Comparison of ENCODE assay signal across 23 cellular contexts in the genomic region with DNA sequence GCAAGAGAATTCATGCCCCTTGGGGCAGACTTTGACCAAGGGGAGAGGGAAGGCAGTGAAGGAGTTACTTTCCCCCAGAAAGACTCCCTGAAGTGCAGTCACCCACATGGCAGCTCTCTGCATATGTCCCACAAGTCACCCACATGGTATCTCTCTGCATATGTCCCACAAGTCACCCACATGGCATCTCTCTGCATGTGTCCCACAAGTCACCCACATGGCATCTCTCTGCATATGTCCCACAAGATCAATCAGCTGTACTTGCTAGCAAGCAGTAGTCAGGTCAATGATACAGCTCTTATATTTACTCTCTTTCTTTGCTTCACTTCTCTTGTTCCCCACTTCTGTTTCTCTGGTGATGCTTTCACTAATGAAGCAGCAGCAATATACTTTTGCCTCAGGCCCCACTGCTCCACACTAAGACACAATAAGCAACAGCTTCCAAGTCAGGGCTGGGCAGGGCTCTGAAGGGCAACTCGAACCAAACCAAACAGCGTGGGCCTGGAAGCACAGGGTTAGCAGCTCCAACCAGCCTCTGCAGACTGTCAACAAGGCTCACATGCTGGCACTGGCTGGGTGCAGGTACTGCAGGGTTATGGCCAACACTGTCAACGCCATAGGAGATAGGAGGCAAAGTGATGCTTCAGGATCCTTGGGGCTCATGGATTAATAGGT. TPM values are rescaled to one million over a fixed set of nuclear protein-coding genes. Genes with fewer than 3 reads are reported as not detected.
DNase-seq lines count a peak whose midpoint lies in the region; ATAC-seq, FAIRE-seq and TF ChIP-seq lines count a peak whose summit lies in the region.
"Had no signal": no experiment of that assay in that cellular context is flagged by ENCODE, and none has a peak within 500 bp of the region (broad histone marks: within the 10 kb centered on the region; RNA-seq: fewer than 3 reads in every experiment).

No MANE protein-coding gene starts in this region.

- 88 to 94% (median 93%) methylated on average over 3 of the region's 3 CpGs for whole genome bisulfite sequencing in small intestine, 3 donors

- no peaks in the 10 kb centered on the region for H3K36me3 ChIP-seq in right atrium auricular region
- H3K36me3 ChIP-seq in small intestine (ENCODE audit: control insufficient read depth in 2 of 2, insufficient read depth in 2 of 2, low read length in 2 of 2): no peaks in the 10 kb centered on the region
- H3K36me3 ChIP-seq: tibial artery had no signal

- no peak for ATAC-seq in HG03520 (IDR thresholded peaks at IDR 0.05; ENCODE audit: unreplicated experiment)
- ATAC-seq: A549, foreskin keratinocyte, left colon, PC-3 had no signal

- peak overlapping the region; percentile 5 for H3K4me3 Mint-ChIP-seq in activated CD4-positive, alpha-beta T cell treated with anti-CD3 and anti-CD28 coated beads, Interleukin-2, amount 10 ng/mL, durations not matched to agents 24 days and 14 days
- H3K4me3 Mint-ChIP-seq in activated T-helper 1 cell treated with anti-CD3 and anti-CD28 coated beads, Interleukin-12 subunit alpha, Interleukin-12 subunit beta, Interleukin-2, Interleukin-4 antibody, amounts not matched to agents 30 ng/mL and 10 ng/mL and 1 ng/mL, durations not matched to agents 14 hours and 24 hours and 36 hours: peak overlapping the region; percentile 4

- H3K4me1 Mint-ChIP-seq in activated CD4-positive, alpha-beta T cell treated with anti-CD3 and anti-CD28 coated beads, Interleukin-2, amount 10 ng/mL, durations not matched to agents 24 days and 14 days: peaks cover 84% of the 10 kb centered on the region
- H3K4me1 Mint-ChIP-seq in activated T-helper 1 cell treated with anti-CD3 and anti-CD28 coated beads, Interleukin-12 subunit alpha, Interleukin-12 subunit beta, Interleukin-2, Interleukin-4 antibody, amounts not matched to agents 30 ng/mL and 10 ng/mL and 1 ng/mL, durations not matched to agents 14 hours and 24 hours and 36 hours (ENCODE audit: low read depth): peaks cover 89% of the 10 kb centered on the region

- no peak for TF ChIP-seq CTCF in right atrium auricular region (IDR thresholded peaks at IDR 0.05)

- no peak for TF ChIP-seq POLR2A in GM12891 (IDR thresholded peaks at IDR 0.05; ENCODE audit: low read depth, low read length)

- H3K4me1 ChIP-seq in right atrium auricular region (peaks cover 0 to 56% of the 10 kb centered on the region in 2 donors), small intestine (ENCODE audit: control insufficient read depth in 2 of 2, insufficient read depth in 1 of 2, low read depth in 1 of 2, low read length in 1 of 2) (peaks cover 0 to 15% of the 10 kb centered on the region in 2 donors)
- H3K4me1 ChIP-seq: parathyroid adenoma had no signal

- no peak for FAIRE-seq in small intestine (lab: Jason Lieb, UNC)
- no peak for FAIRE-seq in GM12891 (lab: Jason Lieb, UNC)
- FAIRE-seq: A549, colon, endothelial cell of umbilical vein, H1 had no signal

- H3K27me3 Mint-ChIP-seq in activated CD4-positive, alpha-beta T cell treated with anti-CD3 and anti-CD28 coated beads, Interleukin-2, amount 10 ng/mL, durations not matched to agents 24 days and 14 days: no peaks in the 10 kb centered on the region
- no peaks in the 10 kb centered on the region for H3K27me3 Mint-ChIP-seq in activated T-helper 1 cell treated with anti-CD3 and anti-CD28 coated beads, Interleukin-12 subunit alpha, Interleukin-12 subunit beta, Interleukin-2, Interleukin-4 antibody, amounts not matched to agents 30 ng/mL and 10 ng/mL and 1 ng/mL, durations not matched to agents 14 hours and 24 hours and 36 hours (ENCODE audit: insufficient read depth)

- H3K27me3 ChIP-seq in right atrium auricular region (no peaks in the 10 kb centered on the region), small intestine (ENCODE audit: control insufficient read depth in 2 of 2, insufficient read depth in 2 of 2, low read length in 2 of 2) (no peaks in the 10 kb centered on the region)
- H3K27me3 ChIP-seq: foreskin keratinocyte, tibial artery had no signal

- intact Hi-C loops in activated CD4-positive, alpha-beta T cell treated with anti-CD3 and anti-CD28 coated beads, Interleukin-2, amount 10 ng/mL, durations not matched to agents 24 days and 14 days (cut with micrococcal nuclease): loop anchor here (2.0 to 10.0 kb wide), 4 partner anchors 485 to 1073 kb away; no protein-coding TSS in a partner anchor
- intact Hi-C loops in activated T-helper 1 cell treated with anti-CD3 and anti-CD28 coated beads, Interleukin-12 subunit alpha, Interleukin-12 subunit beta, Interleukin-2, Interleukin-4 antibody, amounts not matched to agents 30 ng/mL and 10 ng/mL and 1 ng/mL, durations not matched to agents 14 hours and 24 hours and 36 hours (cut with micrococcal nuclease): loop anchor here (5.0 kb wide), 3 partner anchors 155 to 1070 kb away; partner anchors contain the start of gene FSIP1

- peaks cover 25% of the 10 kb centered on the region for H3K36me3 Mint-ChIP-seq in activated CD4-positive, alpha-beta T cell treated with anti-CD3 and anti-CD28 coated beads, Interleukin-2, amount 10 ng/mL, durations not matched to agents 24 days and 14 days (ENCODE audit: low read depth)
- H3K36me3 Mint-ChIP-seq in activated T-helper 1 cell treated with anti-CD3 and anti-CD28 coated beads, Interleukin-12 subunit alpha, Interleukin-12 subunit beta, Interleukin-2, Interleukin-4 antibody, amounts not matched to agents 30 ng/mL and 10 ng/mL and 1 ng/mL, durations not matched to agents 14 hours and 24 hours and 36 hours (ENCODE audit: low read depth): peaks cover 28% of the 10 kb centered on the region

- peak overlapping the region; percentile 35 for H3K27ac Mint-ChIP-seq in activated CD4-positive, alpha-beta T cell treated with anti-CD3 and anti-CD28 coated beads, Interleukin-2, amount 10 ng/mL, durations not matched to agents 24 days and 14 days
- H3K27ac Mint-ChIP-seq in activated T-helper 1 cell treated with anti-CD3 and anti-CD28 coated beads, Interleukin-12 subunit alpha, Interleukin-12 subunit beta, Interleukin-2, Interleukin-4 antibody, amounts not matched to agents 30 ng/mL and 10 ng/mL and 1 ng/mL, durations not matched to agents 14 hours and 24 hours and 36 hours: peak overlapping the region; percentile 73

- DNase-seq in activated CD4-positive, alpha-beta T cell treated with anti-CD3 and anti-CD28 coated beads, Interleukin-2, amount 10 ng/mL, durations not matched to agents 24 days and 14 days: no peak
- no peak for DNase-seq in activated CD4-positive, alpha-beta T cell treated with anti-CD3 and anti-CD28 coated beads for 1 hour
- no peak for DNase-seq in activated T-helper 1 cell treated with anti-CD3 and anti-CD28 coated beads, Interleukin-12 subunit alpha, Interleukin-12 subunit beta, Interleukin-2, Interleukin-4 antibody, amounts not matched to agents 30 ng/mL and 10 ng/mL and 1 ng/mL, durations not matched to agents 14 hours and 24 hours and 36 hours (ENCODE audit: low spot score)
- DNase-seq in right atrium auricular region (ENCODE audit: low spot score): no peak
- no peak for DNase-seq in small intestine
- DNase-seq in GM12891 (ENCODE audit: insufficient read length, low spot score): no peak
- DNase-seq in superior temporal gyrus (ENCODE audit: extremely low spot score): no peak
- DNase-seq: activated CD4-positive, alpha-beta T cell treated with anti-CD3 and anti-CD28 coated beads for 48 hours; C1 segment of cervical spinal cord; foreskin keratinocyte; KG1; left colon; NCI-H1092; PC-3; tibial artery had no signal

- H3K9me3 Mint-ChIP-seq in activated CD4-positive, alpha-beta T cell treated with anti-CD3 and anti-CD28 coated beads, Interleukin-2, amount 10 ng/mL, durations not matched to agents 24 days and 14 days: peaks cover 16% of the 10 kb centered on the region
- peaks cover 11% of the 10 kb centered on the region for H3K9me3 Mint-ChIP-seq in activated T-helper 1 cell treated with anti-CD3 and anti-CD28 coated beads, Interleukin-12 subunit alpha, Interleukin-12 subunit beta, Interleukin-2, Interleukin-4 antibody, amounts not matched to agents 30 ng/mL and 10 ng/mL and 1 ng/mL, durations not matched to agents 14 hours and 24 hours and 36 hours

- H3K4me3 ChIP-seq in right atrium auricular region (no peak overlapping the region), small intestine (ENCODE audit: low read depth in 1 of 2, low read length in 2 of 2) (no peak overlapping the region)
- H3K4me3 ChIP-seq: A549, smooth muscle cell, tibial artery had no signal

- H3K27ac ChIP-seq in right atrium auricular region (peak overlapping the region; percentile 57 to 89), small intestine (ENCODE audit: low read depth in 1 of 2, low read length in 1 of 2) (peak overlapping the region; percentile 54 to 72)
- H3K27ac ChIP-seq: A549, foreskin keratinocyte, HL-60, parathyroid adenoma had no signal

- no peaks in the 10 kb centered on the region for H3K9me3 ChIP-seq in right atrium auricular region
- no peaks in the 10 kb centered on the region for H3K9me3 ChIP-seq in small intestine (ENCODE audit: control insufficient read depth, low read depth)
- H3K9me3 ChIP-seq: A549, tibial artery had no signal

TF ChIP-seq in GM12891, 5 proteins besides CTCF, POLR2A, EP300 and RAD21:
- no peak for TF ChIP-seq TAF1 (IDR thresholded peaks at IDR 0.05; ENCODE audit: low read depth, low read length)
- no peak for TF ChIP-seq POLR2AphosphoS5 (IDR thresholded peaks at IDR 0.05; ENCODE audit: low read depth, low read length)
- no peak for TF ChIP-seq PAX5 (IDR thresholded peaks at IDR 0.05; ENCODE audit: insufficient read depth, low read length, severe bottlenecking)
- no peak for TF ChIP-seq SPI1 (IDR thresholded peaks at IDR 0.05; ENCODE audit: low read depth, low read length)
- no peak for TF ChIP-seq POU2F2 (IDR thresholded peaks at IDR 0.05; ENCODE audit: low read depth, low read length)

RNA-seq across cellular contexts. Expression of gene THBS1, which starts 46.7 kb away (rescaled TPM):
- total RNA-seq in activated CD4-positive, alpha-beta T cell treated with anti-CD3 and anti-CD28 coated beads, Interleukin-2, amount 10 ng/mL, durations not matched to agents 24 days and 14 days: 1.9 and 2.8 TPM in 2 replicates
- total RNA-seq in activated T-helper 1 cell treated with anti-CD3 and anti-CD28 coated beads, Interleukin-12 subunit alpha, Interleukin-12 subunit beta, Interleukin-2, Interleukin-4 antibody, amounts not matched to agents 30 ng/mL and 10 ng/mL and 1 ng/mL, durations not matched to agents 14 hours and 24 hours and 36 hours: 2.3 and 3.2 TPM in 2 replicates
- total RNA-seq in right atrium auricular region: 100 to 1,000 TPM in 1 of 2 donors, 10 to 100 TPM in 1; 67.8 to 205 TPM
- 10 to 100 TPM in 1 of 3 donors, 1 to 10 TPM in 2; 2.0 to 69.8 (median 3.5) TPM for polyA plus RNA-seq in small intestine
- 0.24 TPM for polyA plus RNA-seq in GM12891 (2012; ENCODE audit: low read depth, missing spikeins)

Comparison
In these comparisons a context has a peak if more than half of its experiments do, and no peak if none do; other contexts are left out.
1. RNA of gene THBS1, which starts 46.7 kb away (total RNA-seq): 67.8 to 205 TPM in right atrium auricular region; 2.3 to 3.2 TPM in activated T-helper 1 cell treated with anti-CD3 and anti-CD28 coated beads, Interleukin-12 subunit alpha, Interleukin-12 subunit beta, Interleukin-2, Interleukin-4 antibody, amounts not matched to agents 30 ng/mL and 10 ng/mL and 1 ng/mL, durations not matched to agents 14 hours and 24 hours and 36 hours and 1.9 to 2.8 TPM in activated CD4-positive, alpha-beta T cell treated with anti-CD3 and anti-CD28 coated beads, Interleukin-2, amount 10 ng/mL, durations not matched to agents 24 days and 14 days; every median in the first group is over 10 times any median in the second.